In genomic region chr6:8065519-8065911, GRCh38 we compare ENCODE assay signal across 8 cellular contexts. TPM values are rescaled to one million over a fixed set of nuclear protein-coding genes. Genes with fewer than 3 reads are reported as not detected.
DNase-seq lines count a peak whose midpoint lies in the region; ATAC-seq, FAIRE-seq and TF ChIP-seq lines count a peak whose summit lies in the region.

No MANE protein-coding gene starts in this region.

- H3K27ac ChIP-seq in psoas muscle = no peak overlapping the region

- intact Hi-C loops in psoas muscle (cut with DNase I) = loop anchor here (2.0 to 10.0 kb wide), 3 partner anchors 37 to 343 kb away; partner anchors contain the start of genes EEF1E1 (in 1 of the 2) and TXNDC5 (in 1 of the 2)

- H3K27me3 Mint-ChIP-seq in T-helper 17 cell = no peaks in the 10 kb centered on the region
- no peaks in the 10 kb centered on the region for H3K27me3 Mint-ChIP-seq in naive thymus-derived CD8-positive, alpha-beta T cell

- H3K36me3 Mint-ChIP-seq in T-helper 17 cell (ENCODE audit: low read depth) = no peaks in the 10 kb centered on the region
- H3K36me3 Mint-ChIP-seq in naive thymus-derived CD8-positive, alpha-beta T cell = peaks cover 0 to 12% (median 2%) of the 10 kb centered on the region in 3 donors

- H3K9me3 ChIP-seq in T-helper 17 cell (ENCODE audit: control insufficient read depth, low read length, poor library complexity, severe bottlenecking) (no peaks in the 10 kb centered on the region), psoas muscle (no peaks in the 10 kb centered on the region)

- no peaks in the 10 kb centered on the region for H3K27me3 ChIP-seq in psoas muscle (ENCODE audit: insufficient read depth in 3 of 3, low read length in 2 of 3)

- H3K4me1 Mint-ChIP-seq in T-helper 17 cell = peaks cover 12% of the 10 kb centered on the region
- peaks cover 6 to 24% (median 18%) of the 10 kb centered on the region in 4 donors for H3K4me1 Mint-ChIP-seq in naive thymus-derived CD8-positive, alpha-beta T cell

- ATAC-seq in GM18508 (IDR thresholded peaks at IDR 0.05; ENCODE audit: insufficient read depth, unreplicated experiment) = peak; percentile 39
- ATAC-seq in HG02571 (IDR thresholded peaks at IDR 0.05; ENCODE audit: unreplicated experiment) = peak; percentile 62
- no peak for ATAC-seq in T-helper 17 cell
- no peak for ATAC-seq in naive thymus-derived CD8-positive, alpha-beta T cell
- ATAC-seq in psoas muscle = no peak

- H3K36me3 ChIP-seq in psoas muscle (ENCODE audit: insufficient read depth in 1 of 2, low read depth in 1 of 2) = peaks cover 0 to 17% of the 10 kb centered on the region in 2 donors

- TF ChIP-seq CTCF in D721Med (IDR thresholded peaks at IDR 0.05; ENCODE audit: insufficient read depth, missing control alignments) = no peak
- no peak for TF ChIP-seq CTCF in psoas muscle (IDR thresholded peaks at IDR 0.05)

- DNase-seq in T-helper 17 cell (no peak), D721Med (ENCODE audit: insufficient read length, low spot score) (no peak), NCI-H748 (lab: John Stamatoyannopoulos, UW; ENCODE audit: unreplicated experiment) (no peak), psoas muscle (no peak), NCI-H1417 (lab: John Stamatoyannopoulos, UW) (no peak)
- no peak for DNase-seq in naive thymus-derived CD8-positive, alpha-beta T cell

- peaks cover 7% of the 10 kb centered on the region for H3K4me1 ChIP-seq in psoas muscle

- no peak for FAIRE-seq in D721Med (lab: Jason Lieb, UNC)

- H3K27ac Mint-ChIP-seq in T-helper 17 cell = peak overlapping the region; percentile 92
- peak overlapping the region; percentile 9 to 98 (median 96) for H3K27ac Mint-ChIP-seq in naive thymus-derived CD8-positive, alpha-beta T cell

- no peaks in the 10 kb centered on the region for H3K9me3 Mint-ChIP-seq in naive thymus-derived CD8-positive, alpha-beta T cell

- 94 to 97% (median 95%) methylated on average over 4 of the region's 4 CpGs for WGBS in psoas muscle, 3 donors

- H3K4me3 Mint-ChIP-seq in T-helper 17 cell = no peak overlapping the region
- peak overlapping the region in 7 of 10 donors; percentile 8 to 96 (median 48) for H3K4me3 Mint-ChIP-seq in naive thymus-derived CD8-positive, alpha-beta T cell

- H3K4me3 ChIP-seq in psoas muscle = no peak overlapping the region

- POLR2A ChIA-PET in naive thymus-derived CD8-positive, alpha-beta T cell (lab: Charles Lee) = no interaction called here

RNA-seq across cellular contexts. Expression of gene BLOC1S5, which starts 1.3 kb away (rescaled TPM):
- total RNA-seq in T-helper 17 cell = 10 to 100 TPM; 10.8 to 11.7 TPM
- total RNA-seq in naive thymus-derived CD8-positive, alpha-beta T cell = 10 to 100 TPM; 23.5 to 24.7 TPM
- 10 to 100 TPM; 28.5 to 33.7 (median 32.8) TPM for polyA plus RNA-seq in naive thymus-derived CD8-positive, alpha-beta T cell
- 10 to 100 TPM in 2 of 4 donors, 1 to 10 TPM in 2; 6.2 to 13.0 (median 8.8) TPM for total RNA-seq in psoas muscle
- 10 to 100 TPM in 1 of 3 donors, 1 to 10 TPM in 2; 5.6 to 17.7 (median 7.6) TPM for polyA plus RNA-seq in psoas muscle

RNA-seq across cellular contexts. Expression of gene EEF1E1, which starts 36.8 kb away (rescaled TPM):
- total RNA-seq in T-helper 17 cell (10 to 100 TPM; 11.7 to 15.5 TPM), psoas muscle (10 to 100 TPM; 12.8 to 14.0 (median 13.5) TPM)
- total RNA-seq in naive thymus-derived CD8-positive, alpha-beta T cell = 10 to 100 TPM; 25.2 to 28.6 TPM
- 10 to 100 TPM; 55.5 to 62.0 (median 57.9) TPM for polyA plus RNA-seq in naive thymus-derived CD8-positive, alpha-beta T cell
- 10 to 100 TPM; 18.8 to 24.6 (median 22.1) TPM for polyA plus RNA-seq in psoas muscle

Comparison
In these comparisons a context has a peak if more than half of its experiments do, and no peak if none do; other contexts are left out.
1. ATAC-seq: peak in GM18508 (single experiment) and HG02571 (single experiment); none in T-helper 17 cell (single experiment), naive thymus-derived CD8-positive, alpha-beta T cell (0 of 2) and psoas muscle (0 of 4).